9 cellular contexts compared by ENCODE assay signal in genomic region chr6:31103136-31103535, GRCh38. TPM values are rescaled to one million over a fixed set of nuclear protein-coding genes. Genes with fewer than 3 reads are reported as not detected.
"Had no signal": no experiment of that assay in that cellular context is flagged by ENCODE, and none has a peak within 500 bp of the region (broad histone marks: within the 10 kb centered on the region; RNA-seq: fewer than 3 reads in every experiment).

No MANE protein-coding gene starts in this region.

- H3K4me3 ChIP-seq: GM23248, GM23338, HAP-1 had no signal

- DNase-seq: GOT3 had no signal

- H3K27ac ChIP-seq: GM23248 had no signal

- H3K9me3 Mint-ChIP-seq: GM23338, H9, HFFc6 had no signal

- H3K36me3 ChIP-seq: HAP-1 had no signal

- H3K27ac Mint-ChIP-seq: GM23338, HFFc6 had no signal

- H3K4me3 Mint-ChIP-seq: GM23338, H9, HFFc6 had no signal

- H3K9me3 ChIP-seq: HAP-1 had no signal

RNA-seq across cellular contexts. Expression of gene C6orf15, which starts 9.2 kb away (rescaled TPM):
- total RNA-seq: GM23248, GM23338, H1, H4, H7, H9, HFFc6 had no signal
- polyA plus RNA-seq: GM23248, GM23338, H1 had no signal

RNA-seq across cellular contexts. Expression of gene PSORS1C1, which starts 11.5 kb away (rescaled TPM):
- total RNA-seq: GM23338 had no signal
- polyA plus RNA-seq: GM23338 had no signal

RNA-seq across cellular contexts. Expression of gene CDSN, which starts 17.1 kb away (rescaled TPM):
- total RNA-seq: GM23248, H1, H4, H7, H9, HFFc6 had no signal
- polyA plus RNA-seq: GM23248, GM23338, H1 had no signal

RNA-seq across cellular contexts. Expression of gene PSORS1C2, which starts 35.7 kb away (rescaled TPM):
- total RNA-seq: GM23248, GM23338, H1, H4, HFFc6 had no signal
- polyA plus RNA-seq: GM23248 had no signal
